ENCODE assay signal across 21 cellular contexts in genomic region chr11:105393326-105393725, GRCh38.
"Had no signal": no experiment of that assay in that cellular context is flagged by ENCODE, and none has a peak within 500 bp of the region (broad histone marks: within the 10 kb centered on the region; RNA-seq: fewer than 3 reads in every experiment).

No MANE protein-coding gene starts in this region.

- H3K9me3 ChIP-seq: MG63, SJSA1 had no signal

- ATAC-seq: HepG2 had no signal

- H3K9ac ChIP-seq: SK-N-SH had no signal

- H3K27me3 ChIP-seq: MG63, SJSA1 had no signal

- H3K36me3 ChIP-seq: MG63, SJSA1 had no signal

- DNase-seq: Karpas-422, KG1, MG63, NCI-H1092, NCI-H1105 treated with DMSO at 0.1 percent for 48 hours, NCI-H1417 treated with DMSO at 0.1 percent for 48 hours, NCI-H146, NCI-H1694 treated with DMSO at 0.1 percent for 48 hours, NCI-H1930, NCI-H2081, NCI-H2107, NCI-H2227 treated with DMSO at 0.1 percent for 48 hours, NCI-H524, NCI-H526 treated with DMSO at 0.1 percent for 48 hours, NCI-H748 treated with DMSO at 0.1 percent for 48 hours, Right ventricle myocardium superior, RPMI8226, SIG-M5, SK-N-SH had no signal

- H3K27ac ChIP-seq: SJSA1 had no signal

- H3K4me1 ChIP-seq: SJSA1 had no signal

- H3K4me3 ChIP-seq: MG63, SJSA1 had no signal

- H3K4me2 ChIP-seq: SK-N-SH had no signal
